In the genomic region with DNA sequence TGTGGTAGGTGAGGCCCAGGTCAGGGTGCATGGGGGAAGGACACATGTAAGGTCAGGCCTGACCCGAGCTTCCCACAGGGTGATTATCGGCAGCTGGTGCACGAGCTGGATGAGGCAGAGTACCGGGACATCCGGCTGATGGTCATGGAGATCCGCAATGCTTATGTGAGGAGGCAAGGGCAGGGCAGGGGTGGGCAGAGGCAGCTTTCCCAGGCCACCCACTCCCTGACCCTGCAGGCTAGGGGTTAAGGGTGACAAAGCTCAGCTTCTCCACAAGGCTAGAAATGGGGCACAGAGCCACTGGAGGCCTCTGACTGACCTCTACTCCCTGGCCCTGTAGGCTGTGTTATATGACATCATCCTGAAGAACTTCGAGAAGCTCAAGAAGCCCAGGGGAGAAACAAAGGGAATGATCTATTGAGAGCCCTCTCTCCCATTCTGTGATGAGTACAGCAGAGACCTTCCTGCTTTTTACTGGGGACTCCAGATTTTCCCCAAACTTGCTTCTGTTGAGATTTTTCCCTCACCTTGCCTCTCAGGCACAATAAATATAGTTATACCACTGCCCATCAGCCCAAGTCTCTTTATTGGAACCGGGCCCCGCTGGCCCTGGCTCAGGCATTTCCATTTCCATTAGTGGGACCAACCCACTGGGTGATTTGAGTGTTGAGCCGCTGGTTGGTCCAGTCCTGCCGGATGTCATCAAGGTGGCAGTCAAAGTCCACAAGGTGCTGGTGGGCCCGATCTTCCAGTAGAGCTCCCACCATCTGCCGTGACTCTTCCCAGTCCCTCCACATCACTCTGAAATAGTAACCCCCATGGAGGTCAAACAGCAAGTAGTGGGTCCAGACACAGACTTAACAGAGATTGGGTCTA, we compare ENCODE assay signal across 13 cellular contexts. TPM values are rescaled to one million over a fixed set of nuclear protein-coding genes. Genes with fewer than 3 reads are reported as not detected.
DNase-seq lines count a peak whose midpoint lies in the region; ATAC-seq, FAIRE-seq and TF ChIP-seq lines count a peak whose summit lies in the region.
"Had no signal": no experiment of that assay in that cellular context is flagged by ENCODE, and none has a peak within 500 bp of the region (broad histone marks: within the 10 kb centered on the region; RNA-seq: fewer than 3 reads in every experiment).

No MANE protein-coding gene starts in this region.

- H3K4ac ChIP-seq in IMR-90 (ENCODE audit: low read depth, low read length), result no peak overlapping the region

- H3K79me2 ChIP-seq in astrocyte (ENCODE audit: insufficient read depth, low read length), result peaks cover 36% of the 10 kb centered on the region
- H3K79me2 ChIP-seq in osteoblast (ENCODE audit: insufficient read depth, low read length), result peaks cover 49% of the 10 kb centered on the region

- no peak overlapping the region for H2BK20ac ChIP-seq in IMR-90 (ENCODE audit: low read depth, low read length)

- peaks cover 33 to 75% (median 51%) of the 10 kb centered on the region in 4 donors for H3K4me1 Mint-ChIP-seq in CD4-positive, alpha-beta memory T cell
- H3K4me1 Mint-ChIP-seq in astrocyte (ENCODE audit: low read depth, unreplicated experiment), result peaks cover 28% of the 10 kb centered on the region

- peaks cover 32% of the 10 kb centered on the region for H3K36me3 ChIP-seq in CD4-positive, alpha-beta memory T cell (ENCODE audit: insufficient read depth, low read length)
- H3K36me3 ChIP-seq in IMR-90 (ENCODE audit: control insufficient read depth, insufficient read depth, low read length) (peaks cover 23% of the 10 kb centered on the region), astrocyte (ENCODE audit: insufficient read depth, low read length) (peaks cover 11% of the 10 kb centered on the region), osteoblast (ENCODE audit: insufficient read depth, low read length) (peaks cover 26% of the 10 kb centered on the region), MG63 (peaks cover 18% of the 10 kb centered on the region)

- no peak overlapping the region for H3K4me3 ChIP-seq in CD4-positive, alpha-beta memory T cell (ENCODE audit: low read length in 2 of 2)
- no peak overlapping the region for H3K4me3 ChIP-seq in IMR-90 (ENCODE audit: insufficient read depth, low read depth, low read length)
- no peak overlapping the region for H3K4me3 ChIP-seq in astrocyte (ENCODE audit: insufficient read depth, low read depth, low read length)
- H3K4me3 ChIP-seq in osteoblast (ENCODE audit: insufficient read depth, low read length), result no peak overlapping the region
- no peak overlapping the region for H3K4me3 ChIP-seq in MG63
- H3K4me3 ChIP-seq: mucosa of descending colon had no signal

- no peak overlapping the region for H3K56ac ChIP-seq in IMR-90 (ENCODE audit: extremely low read depth, insufficient read depth, low read length)

- H3K4me1 ChIP-seq in CD4-positive, alpha-beta memory T cell (ENCODE audit: insufficient read depth, low read length), result peaks cover 59% of the 10 kb centered on the region
- H3K4me1 ChIP-seq in IMR-90 (ENCODE audit: control insufficient read depth, insufficient read depth, low read length), result peaks cover 12% of the 10 kb centered on the region
- peaks cover 19% of the 10 kb centered on the region for H3K4me1 ChIP-seq in astrocyte (ENCODE audit: insufficient read depth, low read length)
- H3K4me1 ChIP-seq in osteoblast (ENCODE audit: insufficient read depth, low read length), result peaks cover 25% of the 10 kb centered on the region

- no peak overlapping the region for H2BK120ac ChIP-seq in IMR-90 (ENCODE audit: low read depth, low read length)

- intact Hi-C loops in CD4-positive, alpha-beta memory T cell (cut with micrococcal nuclease), result no loop called here
- intact Hi-C loops in IMR-90 (cut with micrococcal nuclease), result no loop called here

- H3K79me1 ChIP-seq in IMR-90 (ENCODE audit: low read depth in 1 of 2, low read length in 2 of 2), result peaks cover 17 to 57% of the 10 kb centered on the region in 2 experiments

- no peaks in the 10 kb centered on the region for H3K27me3 Mint-ChIP-seq in CD4-positive, alpha-beta memory T cell
- H3K27me3 Mint-ChIP-seq in astrocyte (ENCODE audit: low read depth, unreplicated experiment), result no peaks in the 10 kb centered on the region

- in situ Hi-C loops in IMR-90 (cut with MboI; ENCODE audit: low sequenced_read_pairs), result loop anchor here (10.0 to 25.0 kb wide), 3 partner anchors 296 to 1051 kb away; partner anchors contain the start of genes ACIN1, BCL2L2, C14orf119 and PABPN1

- H3K27ac ChIP-seq in CD4-positive, alpha-beta memory T cell (ENCODE audit: low read depth, low read length), result peak overlapping the region; percentile 84
- H3K27ac ChIP-seq in IMR-90 (ENCODE audit: insufficient read depth, low read length) (no peak overlapping the region), astrocyte (ENCODE audit: low read depth, low read length) (no peak overlapping the region), osteoblast (ENCODE audit: low read depth, low read length) (no peak overlapping the region)
- H3K27ac ChIP-seq: brain microvascular endothelial cell, SJCRH30 had no signal

- H2AK9ac ChIP-seq in IMR-90 (replicated peaks; ENCODE audit: low read depth, low read length, poor library complexity), result peak overlapping the region; percentile 57

- H4K20me1 ChIP-seq in IMR-90 (ENCODE audit: insufficient read depth, low read length), result peaks cover 17% of the 10 kb centered on the region
- H4K20me1 ChIP-seq in astrocyte (ENCODE audit: insufficient read depth, low read length), result peaks cover 16% of the 10 kb centered on the region
- peaks cover 8% of the 10 kb centered on the region for H4K20me1 ChIP-seq in osteoblast (ENCODE audit: insufficient read depth, low read length)

- TF ChIP-seq CTCF in IMR-90 (conservative IDR thresholded peaks at IDR 0.05; ENCODE audit: low read depth, low read length) (no peak), astrocyte (IDR thresholded peaks at IDR 0.05; ENCODE audit: insufficient read depth, low read depth, low read length) (no peak), osteoblast (IDR thresholded peaks at IDR 0.05; ENCODE audit: extremely low read depth, low read depth, low read length) (no peak)

- WGBS in IMR-90 (ENCODE audit: extremely low coverage in 2 of 2, insufficient read length in 1 of 2), 2 experiments, result 93% methylated on average over 3 of the region's 13 CpGs; no CpG with 5 or more reads in 1 of the 2 experiments

- H3K36me3 Mint-ChIP-seq in CD4-positive, alpha-beta memory T cell, result peaks cover 23 to 52% of the 10 kb centered on the region in 2 donors
- H3K36me3 Mint-ChIP-seq in astrocyte (ENCODE audit: low read depth, unreplicated experiment), result peaks cover 21% of the 10 kb centered on the region

- peaks cover 0 to 2% (median 0%) of the 10 kb centered on the region in 8 donors for H3K9me3 Mint-ChIP-seq in CD4-positive, alpha-beta memory T cell
- H3K9me3 Mint-ChIP-seq in astrocyte (ENCODE audit: unreplicated experiment), result no peaks in the 10 kb centered on the region

- POLR2A ChIA-PET in CD4-positive, alpha-beta memory T cell (lab: Charles Lee; ENCODE audit: partially characterized antibody), result interaction anchor here (0.7 to 16.1 kb wide), 14 partner anchors 8 to 293 kb away, joined by 3 to 347 read pairs (median 20); partner anchors contain the start of genes CHMP4A, DCAF11, IRF9 and NRL
- POLR2A ChIA-PET in IMR-90 (lab: Charles Lee; ENCODE audit: unreplicated experiment), result no interaction called here

- no peak overlapping the region for H2BK5ac ChIP-seq in IMR-90 (ENCODE audit: low read depth, low read length, poor library complexity, severe bottlenecking)

- no peak overlapping the region for H4K5ac ChIP-seq in IMR-90 (ENCODE audit: low read depth, low read length)

- H3K4me2 ChIP-seq in IMR-90 (ENCODE audit: low read depth, low read length) (no peak overlapping the region), astrocyte (ENCODE audit: low read length) (no peak overlapping the region), osteoblast (ENCODE audit: insufficient read depth, low read length) (peak overlapping the region; percentile 18)

- no peak for TF ChIP-seq POLR2A in IMR-90 (IDR thresholded peaks at IDR 0.05; ENCODE audit: low read depth, low read length)

- ATAC-seq in IMR-90 (ENCODE audit: low read depth), result no peak
- no peak for ATAC-seq in HG02981 (IDR thresholded peaks at IDR 0.05; ENCODE audit: unreplicated experiment)
- ATAC-seq in SK-N-SH treated with all-trans-retinoic acid at 6 μM for 48 hours, result no peak
- ATAC-seq: mucosa of descending colon had no signal

- H3K9me3 ChIP-seq in CD4-positive, alpha-beta memory T cell (ENCODE audit: control insufficient read depth in 1 of 2, low read length in 2 of 2), result no peaks in the 10 kb centered on the region
- H3K9me3 ChIP-seq in IMR-90 (ENCODE audit: control insufficient read depth, insufficient read depth, low read length) (no peaks in the 10 kb centered on the region), astrocyte (ENCODE audit: insufficient read depth, low read depth, low read length) (no peaks in the 10 kb centered on the region), osteoblast (ENCODE audit: low read depth, low read length) (no peaks in the 10 kb centered on the region), MG63 (no peaks in the 10 kb centered on the region)
- H3K9me3 ChIP-seq: mucosa of descending colon, SJCRH30 had no signal

- H2BK15ac ChIP-seq in IMR-90 (ENCODE audit: low read depth, low read length), result no peak overlapping the region

- H2AFZ ChIP-seq in IMR-90 (replicated peaks; ENCODE audit: low read length, poor library complexity), result no peak overlapping the region
- no peak overlapping the region for H2AFZ ChIP-seq in astrocyte (ENCODE audit: low read depth, low read length)
- no peak overlapping the region for H2AFZ ChIP-seq in osteoblast (ENCODE audit: low read length)

- peak overlapping the region in 6 of 7 donors; percentile 15 to 94 (median 62) for H3K27ac Mint-ChIP-seq in CD4-positive, alpha-beta memory T cell
- no peak overlapping the region for H3K27ac Mint-ChIP-seq in astrocyte (ENCODE audit: unreplicated experiment)

- no peak for TF ChIP-seq RAD21 in IMR-90 (IDR thresholded peaks at IDR 0.05; ENCODE audit: low read length)

- no peak overlapping the region for H3K14ac ChIP-seq in IMR-90 (replicated peaks; ENCODE audit: low read depth, low read length)

- H3K9ac ChIP-seq in IMR-90 (ENCODE audit: low read depth, low read length) (no peak overlapping the region), astrocyte (ENCODE audit: low read length) (no peak overlapping the region)

- no peak overlapping the region for H4K91ac ChIP-seq in IMR-90 (ENCODE audit: insufficient read depth, low read depth, low read length)

- peak overlapping the region; percentile 48 to 94 (median 72) for H3K4me3 Mint-ChIP-seq in CD4-positive, alpha-beta memory T cell
- H3K4me3 Mint-ChIP-seq in astrocyte (ENCODE audit: unreplicated experiment), result peak overlapping the region; percentile 96

- CTCF ChIA-PET in CD4-positive, alpha-beta memory T cell (lab: Charles Lee; ENCODE audit: partially characterized antibody), result interaction anchor here (1.3 to 6.4 kb wide), 4 partner anchors 8 to 293 kb away, joined by 3 to 53 read pairs (median 16); partner anchors contain the start of genes IRF9, PSME2 and RNF31
- CTCF ChIA-PET in IMR-90 (lab: Yijun Ruan, JAX), result no interaction called here

- dilution Hi-C loops in IMR-90 (cut with HindIII; ENCODE audit: low sequenced_read_pairs, unreplicated experiment), result no loop called here

- peak overlapping the region; percentile 43; the same call in 1 of the 2 replicates for H3K23ac ChIP-seq in IMR-90 (ENCODE audit: low read depth, low read length)

- peaks cover 19% of the 10 kb centered on the region for H3K9me1 ChIP-seq in IMR-90 (ENCODE audit: insufficient read depth, low read length)

- H3K27me3 ChIP-seq in CD4-positive, alpha-beta memory T cell (ENCODE audit: insufficient read depth, low read length), result no peaks in the 10 kb centered on the region
- H3K27me3 ChIP-seq in IMR-90 (ENCODE audit: control insufficient read depth, insufficient read depth, low read length) (no peaks in the 10 kb centered on the region), astrocyte (ENCODE audit: insufficient read depth, low read length) (no peaks in the 10 kb centered on the region), osteoblast (ENCODE audit: insufficient read depth, low read length) (no peaks in the 10 kb centered on the region), MG63 (no peaks in the 10 kb centered on the region)
- H3K27me3 ChIP-seq: brain microvascular endothelial cell, SJCRH30 had no signal

- no peak overlapping the region for H3K18ac ChIP-seq in IMR-90 (ENCODE audit: low read depth, low read length)

- FAIRE-seq in astrocyte (lab: Jason Lieb, UNC), result no peak

- H4K8ac ChIP-seq in IMR-90 (ENCODE audit: low read depth in 2 of 2, low read length in 2 of 2), result no peak overlapping the region

- no TSS peak for BruUV-seq in IMR-90 (replicated peaks; lab: Mats Ljungman, UMichigan)

- no peak overlapping the region for H2AK5ac ChIP-seq in IMR-90 (ENCODE audit: low read depth, low read length)

- DNase-seq in CD4-positive, alpha-beta memory T cell, result no peak
- DNase-seq in IMR-90, result no peak
- DNase-seq in astrocyte (ENCODE audit: low read depth), result no peak
- peak; percentile 77 for DNase-seq in osteoblast (ENCODE audit: insufficient read length, low spot score, missing footprints)
- no peak for DNase-seq in MG63
- DNase-seq: brain microvascular endothelial cell, erythroblast, mucosa of descending colon, NCI-H446 had no signal

RNA-seq across cellular contexts. Expression of gene PSME1, which starts 2.6 kb away (rescaled TPM):
- 100 to 1,000 TPM; 257 to 273 TPM for total RNA-seq in CD4-positive, alpha-beta memory T cell
- 1,000 to 10,000 TPM in 1 of 2 donors, 100 to 1,000 TPM in 1; 976 to 1,008 TPM for polyA plus RNA-seq in CD4-positive, alpha-beta memory T cell
- total RNA-seq in IMR-90 (2012; rRNA removed) (42.8 and 55.3 TPM in 2 replicates), astrocyte (116 and 122 TPM in 2 replicates), osteoblast (95.5 and 111 TPM in 2 replicates)
- polyA plus RNA-seq in IMR-90 (2012; rRNA removed), result 97.9 and 106 TPM in 2 replicates
- polyA plus RNA-seq in IMR-90 (2012; cell fraction: cytosol; rRNA removed), result 63.5 and 137 TPM in 2 replicates
- polyA plus RNA-seq in IMR-90 (2012; cell fraction: nucleus; rRNA removed; ENCODE audit: low replicate concordance), result 39.9 and 96.7 TPM in 2 replicates
- 37.5 and 39.3 TPM in 2 replicates for total RNA-seq in MG63 (2014; rRNA removed; shearing (Covaris generic); ENCODE audit: low replicate concordance)

RNA-seq across cellular contexts. Expression of gene EMC9, which starts 2.8 kb away (rescaled TPM):
- total RNA-seq in CD4-positive, alpha-beta memory T cell, result 10 to 100 TPM; 33.0 to 33.9 TPM
- polyA plus RNA-seq in CD4-positive, alpha-beta memory T cell, result 10 to 100 TPM; 11.4 to 13.6 TPM
- 15.0 and 15.1 TPM in 2 replicates for total RNA-seq in IMR-90 (2012; rRNA removed)
- polyA plus RNA-seq in IMR-90 (2012; rRNA removed), result 19.2 and 21.6 TPM in 2 replicates
- 18.2 and 19.4 TPM in 2 replicates for polyA plus RNA-seq in IMR-90 (2012; cell fraction: cytosol; rRNA removed)
- polyA plus RNA-seq in IMR-90 (2012; cell fraction: nucleus; rRNA removed; ENCODE audit: low replicate concordance), result 36.2 and 51.2 TPM in 2 replicates
- total RNA-seq in astrocyte, result 16.7 and 18.5 TPM in 2 replicates
- total RNA-seq in osteoblast, result 6.9 and 9.1 TPM in 2 replicates
- 7.2 and 15.7 TPM in 2 replicates for total RNA-seq in MG63 (2014; rRNA removed; shearing (Covaris generic); ENCODE audit: low replicate concordance)

RNA-seq across cellular contexts. Expression of gene PSME2, which starts 7.8 kb away (rescaled TPM):
- total RNA-seq in CD4-positive, alpha-beta memory T cell, result 100 to 1,000 TPM; 143 to 150 TPM
- polyA plus RNA-seq in CD4-positive, alpha-beta memory T cell, result 100 to 1,000 TPM; 511 to 815 TPM
- 92.2 and 104 TPM in 2 replicates for total RNA-seq in IMR-90 (2012; rRNA removed)
- polyA plus RNA-seq in IMR-90 (2012; rRNA removed), result 141 and 171 TPM in 2 replicates
- 43.0 and 114 TPM in 2 replicates for polyA plus RNA-seq in IMR-90 (2012; cell fraction: cytosol; rRNA removed)
- 126 and 258 TPM in 2 replicates for polyA plus RNA-seq in IMR-90 (2012; cell fraction: nucleus; rRNA removed; ENCODE audit: low replicate concordance)
- 173 TPM in 2 replicates for total RNA-seq in astrocyte
- 47.7 and 55.7 TPM in 2 replicates for total RNA-seq in osteoblast
- total RNA-seq in MG63 (2014; rRNA removed; shearing (Covaris generic); ENCODE audit: low replicate concordance), result 84.9 and 111 TPM in 2 replicates

RNA-seq across cellular contexts. Expression of gene FITM1, which starts 8.2 kb away (rescaled TPM):
- 1 to 10 TPM; 3.2 to 4.2 TPM for total RNA-seq in CD4-positive, alpha-beta memory T cell
- under 1 TPM; 0.69 to 0.81 TPM for polyA plus RNA-seq in CD4-positive, alpha-beta memory T cell
- not detected in 2 replicates for total RNA-seq in IMR-90 (2012; rRNA removed)
- not detected in 2 replicates for polyA plus RNA-seq in IMR-90 (2012; rRNA removed)
- polyA plus RNA-seq in IMR-90 (2012; cell fraction: cytosol; rRNA removed), result 0.09 TPM in 1 of 2 replicates, not detected in the other
- 1.3 and 2.4 TPM in 2 replicates for polyA plus RNA-seq in IMR-90 (2012; cell fraction: nucleus; rRNA removed; ENCODE audit: low replicate concordance)
- total RNA-seq in astrocyte, result 0.25 TPM in 1 of 2 replicates, not detected in the other
- total RNA-seq in osteoblast, result 0.29 and 0.72 TPM in 2 replicates
- 0.79 TPM in 1 of 2 replicates, not detected in the other for total RNA-seq in MG63 (2014; rRNA removed; shearing (Covaris generic); ENCODE audit: low replicate concordance)
- total RNA-seq: smooth muscle cell had no signal

RNA-seq across cellular contexts. Expression of gene RNF31, which starts 8.7 kb away (rescaled TPM):
- total RNA-seq in CD4-positive, alpha-beta memory T cell, result 100 to 1,000 TPM; 108 to 113 TPM
- polyA plus RNA-seq in CD4-positive, alpha-beta memory T cell, result 10 to 100 TPM; 44.3 to 75.7 TPM
- 26.1 and 37.5 TPM in 2 replicates for total RNA-seq in IMR-90 (2012; rRNA removed)
- polyA plus RNA-seq in IMR-90 (2012; rRNA removed), result 28.9 and 31.6 TPM in 2 replicates
- polyA plus RNA-seq in IMR-90 (2012; cell fraction: cytosol; rRNA removed), result 14.8 and 16.4 TPM in 2 replicates
- 88.7 and 145 TPM in 2 replicates for polyA plus RNA-seq in IMR-90 (2012; cell fraction: nucleus; rRNA removed; ENCODE audit: low replicate concordance)
- total RNA-seq in astrocyte, result 59.0 and 69.8 TPM in 2 replicates
- total RNA-seq in osteoblast, result 43.9 and 49.6 TPM in 2 replicates
- 39.6 and 52.1 TPM in 2 replicates for total RNA-seq in MG63 (2014; rRNA removed; shearing (Covaris generic); ENCODE audit: low replicate concordance)
